21 cellular contexts compared by ENCODE assay signal in the genomic region with DNA sequence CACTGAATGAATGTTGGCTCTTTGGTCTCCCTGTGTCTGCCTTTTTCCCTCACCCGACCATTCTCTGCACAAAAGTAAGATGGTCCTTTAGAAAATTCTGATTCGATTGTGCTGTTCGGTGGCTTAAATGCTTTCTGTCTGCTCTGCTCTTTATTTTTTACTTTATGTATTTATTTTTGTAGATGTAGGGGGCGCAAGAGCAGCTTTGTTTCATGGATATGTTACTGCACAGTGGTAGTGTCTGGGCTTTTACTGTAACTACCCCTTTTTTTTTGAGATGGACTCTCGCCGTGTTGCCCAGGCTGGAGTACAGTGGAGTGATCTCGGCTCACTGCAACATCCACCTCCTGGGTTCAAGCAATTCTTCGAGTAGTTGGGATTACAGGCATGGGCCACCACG. TPM values are rescaled to one million over a fixed set of nuclear protein-coding genes. Genes with fewer than 3 reads are reported as not detected.
"Had no signal": no experiment of that assay in that cellular context is flagged by ENCODE, and none has a peak within 500 bp of the region (broad histone marks: within the 10 kb centered on the region; RNA-seq: fewer than 3 reads in every experiment).

No MANE protein-coding gene starts in this region.

- ATAC-seq: activated CD4-positive, CD25-positive, alpha-beta regulatory T cell treated with anti-CD3 and anti-CD28 coated beads, Interleukin-2, amount 50 U/mL, for 24 hours; activated CD8-positive, alpha-beta memory T cell treated with anti-CD3 and anti-CD28 coated beads, Interleukin-2, amount 10 ng/mL, durations not matched to agents 7 days and 5 days; activated naive CD4-positive, alpha-beta T cell treated with anti-CD3 and anti-CD28 coated beads, Interleukin-2, amount 50 U/mL, for 72 hours; body of pancreas; effector memory CD8-positive, alpha-beta T cell; psoas muscle; stimulated activated naive CD8-positive, alpha-beta T cell treated with anti-CD3 and anti-CD28 coated beads, Interleukin-15, Interleukin-2, amounts not matched to agents 100 U/mL and 50 U/mL, for 24 hours had no signal

- H3K79me2 ChIP-seq: hepatocyte had no signal

- H3K4me1 ChIP-seq: body of pancreas, psoas muscle, sigmoid colon, suprapubic skin had no signal

- H3K9me3 Mint-ChIP-seq: activated naive CD4-positive, alpha-beta T cell treated with anti-CD3 and anti-CD28 coated beads, Interleukin-2, amount 50 U/mL, for 72 hours; activated T-cell treated with anti-CD3 and anti-CD28 coated beads, Interleukin-2, amount 50 U/mL, for 24 hours; effector memory CD8-positive, alpha-beta T cell; nephron progenitor cell; type B pancreatic cell had no signal

- H3K4me2 ChIP-seq: hepatocyte had no signal

- H3K27me3 Mint-ChIP-seq: activated CD8-positive, alpha-beta memory T cell treated with anti-CD3 and anti-CD28 coated beads, Interleukin-2, amount 10 ng/mL, durations not matched to agents 7 days and 5 days; activated T-cell treated with anti-CD3 and anti-CD28 coated beads, Interleukin-2, amount 50 U/mL, for 24 hours; effector memory CD8-positive, alpha-beta T cell had no signal

- DNase-seq: activated CD8-positive, alpha-beta memory T cell treated with anti-CD3 and anti-CD28 coated beads, Interleukin-2, amount 10 ng/mL, durations not matched to agents 7 days and 5 days; activated effector memory CD4-positive, alpha-beta T cell treated with Interleukin-2 at 50 U/mL for 16 hours; activated T-cell treated with anti-CD3 and anti-CD28 coated beads, Interleukin-2, amount 50 U/mL, for 24 hours; amniotic stem cell; body of pancreas; central memory CD4-positive, alpha-beta T cell; effector memory CD8-positive, alpha-beta T cell; erythroblast; mesendoderm; nephron progenitor cell; psoas muscle; sigmoid colon; stimulated activated naive CD8-positive, alpha-beta T cell treated with anti-CD3 and anti-CD28 coated beads, Interleukin-15, Interleukin-2, amounts not matched to agents 100 U/mL and 50 U/mL, for 24 hours had no signal

- H3K4me3 Mint-ChIP-seq: activated CD8-positive, alpha-beta memory T cell treated with anti-CD3 and anti-CD28 coated beads, Interleukin-2, amount 10 ng/mL, durations not matched to agents 7 days and 5 days; activated T-cell treated with anti-CD3 and anti-CD28 coated beads, Interleukin-2, amount 50 U/mL, for 24 hours; effector memory CD8-positive, alpha-beta T cell; nephron progenitor cell; type B pancreatic cell had no signal

- H3K9me3 ChIP-seq: body of pancreas, psoas muscle, sigmoid colon, suprapubic skin had no signal

- H3K4me1 Mint-ChIP-seq: activated CD8-positive, alpha-beta memory T cell treated with anti-CD3 and anti-CD28 coated beads, Interleukin-2, amount 10 ng/mL, durations not matched to agents 7 days and 5 days had no signal

- H2AFZ ChIP-seq: hepatocyte had no signal

- H3K4me3 ChIP-seq: body of pancreas, hepatocyte, psoas muscle, sigmoid colon, suprapubic skin had no signal

- H3K27me3 ChIP-seq: body of pancreas, hepatocyte, sigmoid colon, suprapubic skin had no signal

- H3K36me3 ChIP-seq: sigmoid colon, suprapubic skin had no signal

- H3K36me3 Mint-ChIP-seq: activated CD8-positive, alpha-beta memory T cell treated with anti-CD3 and anti-CD28 coated beads, Interleukin-2, amount 10 ng/mL, durations not matched to agents 7 days and 5 days; type B pancreatic cell had no signal

- H3K27ac ChIP-seq: body of pancreas, hepatocyte, psoas muscle, sigmoid colon, suprapubic skin had no signal

- H3K27ac Mint-ChIP-seq: activated CD8-positive, alpha-beta memory T cell treated with anti-CD3 and anti-CD28 coated beads, Interleukin-2, amount 10 ng/mL, durations not matched to agents 7 days and 5 days; activated naive CD4-positive, alpha-beta T cell treated with anti-CD3 and anti-CD28 coated beads, Interleukin-2, amount 50 U/mL, for 72 hours; activated T-cell treated with anti-CD3 and anti-CD28 coated beads, Interleukin-2, amount 50 U/mL, for 24 hours; effector memory CD8-positive, alpha-beta T cell; nephron progenitor cell; type B pancreatic cell had no signal

RNA-seq across cellular contexts. Expression of gene NLRP3, which starts 15.7 kb away (rescaled TPM):
- polyA plus RNA-seq: hepatocyte had no signal

RNA-seq across cellular contexts. Expression of gene OR2B11, which starts 26.3 kb away (rescaled TPM):
- total RNA-seq: activated CD8-positive, alpha-beta memory T cell treated with anti-CD3 and anti-CD28 coated beads, Interleukin-2, amount 10 ng/mL, durations not matched to agents 7 days and 5 days; activated naive CD4-positive, alpha-beta T cell treated with anti-CD3 and anti-CD28 coated beads, Interleukin-2, amount 50 U/mL, for 72 hours; body of pancreas; hepatocyte; kidney epithelial cell; liver; osteoblast; psoas muscle; sigmoid colon; suprapubic skin had no signal
- polyA plus RNA-seq: hepatocyte, liver, psoas muscle had no signal
